ENCODE assay signal across 21 cellular contexts in the genomic region with DNA sequence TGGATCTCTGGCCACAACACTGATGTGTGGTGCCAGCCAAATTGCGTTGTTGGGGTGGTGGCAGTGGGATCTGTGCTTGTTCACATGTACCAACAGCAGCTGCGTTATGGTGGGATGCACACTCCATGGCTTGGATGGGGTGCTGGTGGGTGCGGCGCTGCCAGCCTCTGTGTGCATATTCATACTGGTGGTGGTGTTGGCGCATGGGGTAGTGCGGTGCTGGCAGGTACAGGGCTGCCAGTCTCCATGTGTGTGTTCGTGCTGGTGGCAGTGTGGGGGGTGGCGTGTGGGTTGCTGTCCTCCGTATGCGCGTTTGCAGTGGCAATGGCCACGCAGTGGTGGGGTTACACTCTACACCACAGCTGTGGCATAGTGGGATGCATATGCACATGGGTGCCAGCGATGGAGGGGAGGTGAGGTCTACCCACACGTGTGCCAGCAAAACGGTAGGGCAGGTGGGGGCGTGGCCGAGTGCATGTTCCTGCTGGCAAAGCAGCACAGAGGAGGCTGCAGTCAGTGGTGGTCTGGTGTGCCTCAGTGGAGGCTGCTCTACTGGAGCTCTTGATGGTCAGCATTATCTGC.
"Had no signal": no experiment of that assay in that cellular context is flagged by ENCODE, and none has a peak within 500 bp of the region (broad histone marks: within the 10 kb centered on the region; RNA-seq: fewer than 3 reads in every experiment).

No MANE protein-coding gene starts in this region.

- H3K36me3 ChIP-seq: esophagus muscularis mucosa, gastroesophageal sphincter, heart left ventricle, left lung, lower lobe of right lung had no signal

- ATAC-seq: foreskin keratinocyte, gastroesophageal sphincter, left cardiac atrium, left lung, left ventricle myocardium superior had no signal

- H3K9me3 ChIP-seq: esophagus muscularis mucosa, gastroesophageal sphincter, left lung had no signal

- FAIRE-seq: colon, endothelial cell of umbilical vein, frontal cortex, islet of Langerhans, keratinocyte had no signal

- H3K27ac ChIP-seq: coronary artery, dorsolateral prefrontal cortex, esophagus muscularis mucosa, foreskin keratinocyte, gastroesophageal sphincter, heart left ventricle, left lung, lower lobe of right lung had no signal

- H3K4me1 ChIP-seq: esophagus muscularis mucosa, foreskin keratinocyte, gastroesophageal sphincter, heart left ventricle, left lung, lower lobe of right lung had no signal

- DNase-seq: dermis blood vessel endothelial cell; dorsolateral prefrontal cortex; effector CD4-positive, alpha-beta T cell; effector memory CD4-positive, alpha-beta T cell; foreskin keratinocyte; hippocampal formation; left cardiac atrium; left lung; left ventricle myocardium superior; lower lobe of right lung; mesendoderm; midbrain had no signal

- H3K27me3 ChIP-seq: dorsolateral prefrontal cortex, esophagus muscularis mucosa, foreskin keratinocyte, gastroesophageal sphincter, heart left ventricle, left lung had no signal

- H3K4me3 ChIP-seq: coronary artery, dorsolateral prefrontal cortex, esophagus muscularis mucosa, gastroesophageal sphincter, heart left ventricle, left lung, lower lobe of right lung had no signal
